ENCODE assay signal across 27 cellular contexts in the genomic region with DNA sequence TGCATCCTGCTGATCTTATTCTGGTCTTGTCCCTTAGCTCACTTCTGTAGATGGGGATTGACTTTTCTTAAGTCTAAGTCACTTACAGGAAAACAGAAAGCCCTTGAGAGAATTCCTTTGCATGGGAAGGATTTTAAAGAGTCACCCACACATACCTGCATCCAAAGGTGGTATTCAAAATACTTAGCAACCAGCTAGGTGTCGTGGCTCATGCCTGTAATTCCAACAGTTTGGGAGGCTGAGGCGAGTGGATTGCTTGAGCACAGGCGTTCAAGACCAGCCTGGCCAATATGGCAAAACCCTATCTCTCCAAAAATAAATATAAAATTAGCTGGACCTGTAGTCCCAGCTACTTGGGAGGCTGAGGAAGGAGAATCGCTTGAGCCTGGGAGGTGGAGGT. TPM values are rescaled to one million over a fixed set of nuclear protein-coding genes. Genes with fewer than 3 reads are reported as not detected.
"Had no signal": no experiment of that assay in that cellular context is flagged by ENCODE, and none has a peak within 500 bp of the region (broad histone marks: within the 10 kb centered on the region; RNA-seq: fewer than 3 reads in every experiment).

No MANE protein-coding gene starts in this region.

- H3K27me3 ChIP-seq: MG63 had no signal

- H3K36me3 ChIP-seq: MG63, SJSA1 had no signal

- H3K9me3 Mint-ChIP-seq: T-cell had no signal

- ATAC-seq: HepG2, T-cell had no signal

- H3K27ac ChIP-seq: SJSA1, SK-N-MC had no signal

- DNase-seq: IMR-90, Karpas-422, KG1, MG63, NCI-H1092, NCI-H1105 treated with DMSO at 0.1 percent for 48 hours, NCI-H1417 treated with DMSO at 0.1 percent for 48 hours, NCI-H146, NCI-H1694 treated with DMSO at 0.1 percent for 48 hours, NCI-H1930, NCI-H2081, NCI-H2171, NCI-H226, NCI-H446, NCI-H510A, NCI-H524 treated with DMSO at 0.1 percent for 48 hours, NCI-H69, NCI-H774, Right ventricle myocardium superior, RPMI8226, SIG-M5, T-cell had no signal

- FAIRE-seq: HepG2, RCC 7860 had no signal

- H3K4me1 ChIP-seq: SJSA1 had no signal

- H3K36me3 Mint-ChIP-seq: T-cell had no signal

- H3K27ac Mint-ChIP-seq: T-cell had no signal

- H3K4me3 Mint-ChIP-seq: T-cell had no signal

- H3K4me3 ChIP-seq: MG63, SJSA1, SK-N-MC had no signal

- H3K9me3 ChIP-seq: MG63, SJSA1 had no signal

RNA-seq across cellular contexts. Expression of a gene that starts 14.2 kb away (rescaled TPM):
- total RNA-seq: HepG2, HT-29, IMR-90, Right ventricle myocardium superior, SJSA1, T-cell had no signal
- polyA plus RNA-seq: HepG2, IMR-90 had no signal

RNA-seq across cellular contexts. Expression of a gene that starts 51.9 kb away (rescaled TPM):
- total RNA-seq: HepG2, HT-29, IMR-90, Right ventricle myocardium superior, SJSA1, T-cell had no signal
- polyA plus RNA-seq: HepG2, IMR-90 had no signal
